In the genomic region with DNA sequence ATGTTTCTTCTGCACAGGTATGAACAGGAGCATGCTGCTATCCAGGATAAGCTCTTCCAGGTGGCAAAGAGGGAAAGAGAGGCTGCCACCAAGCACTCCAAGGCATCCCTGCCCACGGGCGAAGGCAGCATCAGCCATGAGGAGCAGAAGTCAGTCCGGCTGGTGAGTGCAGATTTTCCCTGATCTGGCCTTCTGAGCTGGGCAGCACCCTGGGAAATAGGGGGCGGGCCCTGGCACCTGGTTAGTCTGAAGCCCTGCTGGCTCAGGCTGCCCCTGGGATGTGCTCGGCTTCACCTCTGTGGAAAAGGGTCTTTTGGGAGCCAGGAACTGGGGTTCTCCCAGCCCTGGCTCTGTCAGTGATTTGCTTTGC, we compare ENCODE assay signal across 30 cellular contexts.
"Had no signal": no experiment of that assay in that cellular context is flagged by ENCODE, and none has a peak within 500 bp of the region (broad histone marks: within the 10 kb centered on the region; RNA-seq: fewer than 3 reads in every experiment).

No MANE protein-coding gene starts in this region.

- ATAC-seq: activated CD8-positive, alpha-beta T cell treated with anti-CD3 and anti-CD28 coated beads for 36 hours; activated T-cell treated with anti-CD3 and anti-CD28 coated beads, Interleukin-2, amount 50 U/mL, for 4 hours; activated T-helper 17 cell treated with anti-CD3 and anti-CD28 coated beads, Interleukin-2, amount 50 U/mL, for 72 hours; esophagus mucosa; T-helper 17 cell had no signal

- H3K4me3 Mint-ChIP-seq: activated CD8-positive, alpha-beta T cell treated with anti-CD3 and anti-CD28 coated beads for 36 hours; activated naive CD8-positive, alpha-beta T cell; activated T-cell treated with anti-CD3 and anti-CD28 coated beads, Interleukin-2, amount 50 U/mL, for 4 hours; activated T-helper 17 cell treated with anti-CD3 and anti-CD28 coated beads, Interleukin-2, amount 50 U/mL, for 72 hours; central memory CD8-positive, alpha-beta T cell; dendritic cell treated with granulocyte-macrophage colony-stimulating factor and Interleukin-4, amounts not matched to agents 40 ng/mL and 50 ng/mL, for 4 days; endodermal cell; T-helper 17 cell; T-helper 2 cell treated with Interferon-gamma antibody and Interleukin-4, amounts not matched to agents 5 μg/mL and 100 μg/mL, for 36 hours had no signal

- H3K27me3 Mint-ChIP-seq: activated CD8-positive, alpha-beta T cell treated with anti-CD3 and anti-CD28 coated beads for 36 hours; activated naive CD8-positive, alpha-beta T cell; activated T-helper 17 cell treated with anti-CD3 and anti-CD28 coated beads, Interleukin-2, amount 50 U/mL, for 72 hours; central memory CD8-positive, alpha-beta T cell; dendritic cell treated with granulocyte-macrophage colony-stimulating factor and Interleukin-4, amounts not matched to agents 40 ng/mL and 50 ng/mL, for 4 days; T-helper 17 cell had no signal

- DNase-seq: activated CD4-positive, alpha-beta T cell treated with anti-CD3 and anti-CD28 coated beads for 4 hours; activated CD4-positive, alpha-beta T cell treated with anti-CD3 and anti-CD28 coated beads, Interleukin-2, amount 50 U/mL, for 1 hour; activated CD4-positive, alpha-beta T cell treated with anti-CD3 and anti-CD28 coated beads, Interleukin-2, amount 50 U/mL, for 48 hours; activated CD4-positive, CD25-positive, alpha-beta regulatory T cell; activated CD4-positive, CD25-positive, alpha-beta regulatory T cell treated with anti-CD3 and anti-CD28 coated beads, Interleukin-2, amount 50 U/mL, for 72 hours; activated CD8-positive, alpha-beta memory T cell treated with anti-CD3 and anti-CD28 coated beads for 24 hours; activated CD8-positive, alpha-beta T cell treated with anti-CD3 and anti-CD28 coated beads for 36 hours; activated effector memory CD4-positive, alpha-beta T cell treated with Interleukin-2 at 50 U/mL for 16 hours; activated gamma-delta T cell treated with Interleukin-2 at 50 U/mL for 16 hours; activated naive CD4-positive, alpha-beta T cell treated with anti-CD3 and anti-CD28 coated beads, Interleukin-2, amount 50 U/mL, for 16 hours; activated naive CD4-positive, alpha-beta T cell treated with Interleukin-2 at 50 U/mL for 16 hours; activated T-cell treated with anti-CD3 and anti-CD28 coated beads, Interleukin-2, amount 50 U/mL, for 4 hours; amniotic stem cell; anterior cingulate cortex; dorsolateral prefrontal cortex; effector memory CD4-positive, alpha-beta T cell; endodermal cell; SW 1271; T-helper 1 cell; T-helper 17 cell; T1000; WERI-Rb-1 had no signal

- H3K9me3 Mint-ChIP-seq: activated T-helper 17 cell treated with anti-CD3 and anti-CD28 coated beads, Interleukin-2, amount 50 U/mL, for 72 hours; central memory CD8-positive, alpha-beta T cell; dendritic cell treated with granulocyte-macrophage colony-stimulating factor and Interleukin-4, amounts not matched to agents 40 ng/mL and 50 ng/mL, for 4 days; T-helper 2 cell treated with Interferon-gamma antibody and Interleukin-4, amounts not matched to agents 5 μg/mL and 100 μg/mL, for 36 hours had no signal

- H3K4me1 Mint-ChIP-seq: activated T-helper 17 cell treated with anti-CD3 and anti-CD28 coated beads, Interleukin-2, amount 50 U/mL, for 72 hours had no signal

- H3K27ac Mint-ChIP-seq: activated CD8-positive, alpha-beta T cell treated with anti-CD3 and anti-CD28 coated beads for 36 hours; activated naive CD8-positive, alpha-beta T cell; activated T-helper 17 cell treated with anti-CD3 and anti-CD28 coated beads, Interleukin-2, amount 50 U/mL, for 72 hours; dendritic cell treated with granulocyte-macrophage colony-stimulating factor and Interleukin-4, amounts not matched to agents 40 ng/mL and 50 ng/mL, for 4 days; endodermal cell; T-helper 17 cell; T-helper 2 cell treated with Interferon-gamma antibody and Interleukin-4, amounts not matched to agents 5 μg/mL and 100 μg/mL, for 36 hours had no signal

- H3K27ac ChIP-seq: brain microvascular endothelial cell, coronary artery, dorsolateral prefrontal cortex, WERI-Rb-1 had no signal

- H3K36me3 ChIP-seq: brain microvascular endothelial cell had no signal

- H3K4me3 ChIP-seq: coronary artery, dorsolateral prefrontal cortex had no signal

- H3K27me3 ChIP-seq: brain microvascular endothelial cell, dorsolateral prefrontal cortex had no signal
